In genomic region chr1:2411801-2412394, GRCh38 we compare ENCODE assay signal across 8 cellular contexts.
DNase-seq lines count a peak whose midpoint lies in the region; ATAC-seq and TF ChIP-seq lines count a peak whose summit lies in the region.

No MANE protein-coding gene starts in this region.

- H3K36me3 ChIP-seq in muscle layer of duodenum (ENCODE audit: control insufficient read depth in 1 of 2, insufficient read depth in 2 of 2, low read length in 2 of 2), result peaks cover 5 to 27% of the 10 kb centered on the region in 2 donors

- peak overlapping the region; percentile 100 for H3K4me3 ChIP-seq in coronary artery
- peak overlapping the region; percentile 64 to 93 for H3K4me3 ChIP-seq in muscle layer of duodenum (ENCODE audit: low read depth in 1 of 2, low read length in 2 of 2)

- peak overlapping the region; percentile 82 to 94 for H3K27ac ChIP-seq in coronary artery
- H3K27ac ChIP-seq in muscle layer of duodenum (ENCODE audit: low read length), result peak overlapping the region; percentile 43

- no peak for TF ChIP-seq CTCF in coronary artery (IDR thresholded peaks at IDR 0.05)

- DNase-seq in NOMO-1 treated with DMSO at 0.1 percent for 48 hours (lab: John Stamatoyannopoulos, UW; ENCODE audit: unreplicated experiment) (peak; percentile 47), NOMO-1 treated with dmso at 0.1 percent for 144 hours (lab: John Stamatoyannopoulos, UW; ENCODE audit: unreplicated experiment) (no peak), NCI-H2196 (lab: John Stamatoyannopoulos, UW; ENCODE audit: unreplicated experiment) (peak; percentile 53), coronary artery (ENCODE audit: low spot score) (no peak), AG20443 (ENCODE audit: low spot score) (no peak)
- DNase-seq in activated effector memory CD4-positive, alpha-beta T cell treated with Interleukin-2 at 50 U/mL for 16 hours, result no peak

- ATAC-seq in HG02588 (IDR thresholded peaks at IDR 0.05; ENCODE audit: unreplicated experiment), result peak; percentile 22

- peaks cover 8 to 23% of the 10 kb centered on the region in 2 donors for H3K4me1 ChIP-seq in muscle layer of duodenum (ENCODE audit: control insufficient read depth in 1 of 2, insufficient read depth in 2 of 2, low read length in 2 of 2)

- H3K9me3 ChIP-seq in muscle layer of duodenum (ENCODE audit: control insufficient read depth in 1 of 2, low read length in 2 of 2), result no peaks in the 10 kb centered on the region

- no peaks in the 10 kb centered on the region for H3K27me3 ChIP-seq in muscle layer of duodenum (ENCODE audit: low read depth, low read length)

Comparison
In these comparisons a context has a peak if more than half of its experiments do, and no peak if none do; other contexts are left out.
1. DNase-seq: peak in NOMO-1 treated with DMSO at 0.1 percent for 48 hours (single experiment) and NCI-H2196 (single experiment); none in NOMO-1 treated with dmso at 0.1 percent for 144 hours (single experiment), coronary artery (single experiment), AG20443 (single experiment) and activated effector memory CD4-positive, alpha-beta T cell treated with Interleukin-2 at 50 U/mL for 16 hours (single experiment).